Comparison of ENCODE assay signal across 16 cellular contexts in genomic region chr5:59829389-59829788, GRCh38.
A peak's percentile ranks its signal among the peaks of the same experiment; 100 is the strongest.
DNase-seq lines count a peak whose midpoint lies in the region; ATAC-seq and TF ChIP-seq lines count a peak whose summit lies in the region.
"Had no signal": no experiment of that assay in that cellular context is flagged by ENCODE, and none has a peak within 500 bp of the region (broad histone marks: within the 10 kb centered on the region; RNA-seq: fewer than 3 reads in every experiment).

No MANE protein-coding gene starts in this region.

- H3K4me1 ChIP-seq in body of pancreas, result no peaks in the 10 kb centered on the region
- H3K4me1 ChIP-seq in neuronal stem cell (ENCODE audit: control insufficient read depth in 2 of 2, insufficient read depth in 1 of 2, low read depth in 1 of 2, low read length in 2 of 2), result peaks cover 0 to 2% of the 10 kb centered on the region in 2 donors

- no peak overlapping the region for H3K14ac ChIP-seq in neuronal stem cell (ENCODE audit: low read length)

- no peak overlapping the region for H3K4me2 ChIP-seq in neuronal stem cell (ENCODE audit: insufficient read depth, low read length, poor library complexity, severe bottlenecking)

- no peak overlapping the region for H3K18ac ChIP-seq in neuronal stem cell (ENCODE audit: low read length)

- H3K4me3 ChIP-seq in AG04449 (ENCODE audit: low read depth, low read length) (no peak overlapping the region), HFF-Myc (replicated peaks; ENCODE audit: low read depth, low read length) (no peak overlapping the region), kidney epithelial cell (ENCODE audit: low read depth, low read length) (no peak overlapping the region), body of pancreas (no peak overlapping the region), neuronal stem cell (ENCODE audit: low read length in 2 of 2) (no peak overlapping the region)
- H3K4me3 ChIP-seq: cardiac muscle cell, lung had no signal

- H2AFZ ChIP-seq in neuronal stem cell (ENCODE audit: low read length), result no peak overlapping the region

- no peaks in the 10 kb centered on the region for H3K36me3 ChIP-seq in kidney epithelial cell (ENCODE audit: control insufficient read depth, insufficient read depth, low read length)
- no peaks in the 10 kb centered on the region for H3K36me3 ChIP-seq in body of pancreas (replicated peaks in 1 of 2; ENCODE audit: insufficient read depth in 1 of 2, low read depth in 2 of 2)
- no peaks in the 10 kb centered on the region for H3K36me3 ChIP-seq in neuronal stem cell (replicated peaks in 1 of 2; ENCODE audit: control insufficient read depth in 2 of 2, insufficient read depth in 2 of 2, low read length in 2 of 2)
- H3K36me3 ChIP-seq: cardiac muscle cell had no signal

- H3K79me1 ChIP-seq in neuronal stem cell (ENCODE audit: low read depth, low read length), result no peaks in the 10 kb centered on the region

- H3K27me3 ChIP-seq in kidney epithelial cell (ENCODE audit: control insufficient read depth, insufficient read depth, low read length) (no peaks in the 10 kb centered on the region), body of pancreas (no peaks in the 10 kb centered on the region), neuronal stem cell (ENCODE audit: control insufficient read depth in 3 of 3, insufficient read depth in 3 of 3, low read depth in 1 of 3, low read length in 3 of 3) (no peaks in the 10 kb centered on the region)
- H3K27me3 ChIP-seq: cardiac muscle cell had no signal

- no peak overlapping the region for H2BK5ac ChIP-seq in neuronal stem cell (ENCODE audit: low read length)

- no peak for ATAC-seq in HG02884 (IDR thresholded peaks at IDR 0.05; ENCODE audit: unreplicated experiment)
- ATAC-seq in body of pancreas, result no peak
- ATAC-seq: Panc1 had no signal

- H3K9me3 ChIP-seq in body of pancreas (no peaks in the 10 kb centered on the region), neuronal stem cell (replicated peaks in 1 of 2; ENCODE audit: control insufficient read depth in 2 of 2, insufficient read depth in 1 of 2, low read depth in 1 of 2, low read length in 2 of 2) (no peaks in the 10 kb centered on the region)

- no peak overlapping the region for H3K9ac ChIP-seq in neuronal stem cell (ENCODE audit: low read depth, low read length, poor library complexity)

- H2BK120ac ChIP-seq in neuronal stem cell (ENCODE audit: low read depth, low read length), result no peak overlapping the region

- whole genome bisulfite sequencing in body of pancreas, 2 donors, result 65 to 70% methylated on average over 1 of the region's 1 CpG
- WGBS in neuronal stem cell (ENCODE audit: extremely low coverage in 2 of 2, insufficient read length in 2 of 2, insufficient replicate concordance in 1 of 2), 2 donors, result no CpG with 5 or more reads among the region's 1 CpG

- H3K27ac ChIP-seq in body of pancreas (no peak overlapping the region), neuronal stem cell (replicated peaks; ENCODE audit: low read length) (no peak overlapping the region)
- H3K27ac ChIP-seq: cardiac muscle cell had no signal

- H4K91ac ChIP-seq in neuronal stem cell (ENCODE audit: low read depth, low read length, poor library complexity), result no peak overlapping the region

- intact Hi-C loops in body of pancreas (cut with DNase I), result no loop called here

- POLR2A ChIA-PET in AG04449 (lab: Yijun Ruan, JAX), result no interaction called here

- DNase-seq in AG04449 (ENCODE audit: low read depth, low spot score) (peak; percentile 67), HFF-Myc (ENCODE audit: extremely low read depth, low read depth) (peak; percentile 80), amniotic stem cell (lab: John Stamatoyannopoulos, UW) (peak; percentile 14), kidney epithelial cell (ENCODE audit: low read depth) (peak; percentile 26), body of pancreas (no peak), neuronal stem cell (ENCODE audit: low spot score) (no peak), NCI-H1930 (lab: John Stamatoyannopoulos, UW) (no peak)
- DNase-seq: activated CD4-positive, alpha-beta memory T cell treated with anti-CD3 and anti-CD28 coated beads, Interleukin-2, amount 10 ng/mL, durations not matched to agents 7 days and 5 days; DND-41; NCI-H1436 treated with DMSO at 0.1 percent for 48 hours; nucleus accumbens; stimulated activated CD4-positive, alpha-beta T cell treated with anti-CD3 and anti-CD28 coated beads, Interleukin-12 subunit alpha, Interleukin-12 subunit beta, amount 100 ng/mL, for 4 hours had no signal

- H3K23ac ChIP-seq in neuronal stem cell (ENCODE audit: low read depth, low read length, poor library complexity), result no peak overlapping the region

- TF ChIP-seq POLR2A in body of pancreas (IDR thresholded peaks at IDR 0.05), result no peak

- TF ChIP-seq CTCF in AG04449 (IDR thresholded peaks at IDR 0.05; ENCODE audit: insufficient read depth, low read length, missing control alignments) (no peak), HFF-Myc (IDR thresholded peaks at IDR 0.05; ENCODE audit: low read depth, low read length, missing control alignments) (no peak), kidney epithelial cell (IDR thresholded peaks at IDR 0.05; ENCODE audit: insufficient read depth, low read length, poor library complexity, severe bottlenecking) (no peak), body of pancreas (IDR thresholded peaks at IDR 0.05) (no peak)

- no peak overlapping the region for H2BK15ac ChIP-seq in neuronal stem cell (ENCODE audit: low read length)

- H2AK5ac ChIP-seq in neuronal stem cell (ENCODE audit: low read depth, low read length), result no peak overlapping the region

- no peak overlapping the region for H2BK12ac ChIP-seq in neuronal stem cell (ENCODE audit: low read length)

- no peak overlapping the region for H3K4ac ChIP-seq in neuronal stem cell (ENCODE audit: low read length)

- H4K8ac ChIP-seq in neuronal stem cell (ENCODE audit: low read depth, low read length), result no peak overlapping the region

- CTCF ChIA-PET in AG04449 (lab: Yijun Ruan, JAX), result no interaction called here

Comparison
In these comparisons a context has a peak if more than half of its experiments do, and no peak if none do; other contexts are left out.
1. DNase-seq: peak in AG04449 (single experiment), HFF-Myc (single experiment), amniotic stem cell (single experiment) and kidney epithelial cell (single experiment); none in body of pancreas (0 of 4), neuronal stem cell (single experiment) and NCI-H1930 (0 of 2).